Comparison of ENCODE assay signal across 27 cellular contexts in genomic region chr1:145717833-145718232, GRCh38. TPM values are rescaled to one million over a fixed set of nuclear protein-coding genes. Genes with fewer than 3 reads are reported as not detected.
DNase-seq lines count a peak whose midpoint lies in the region; ATAC-seq and TF ChIP-seq lines count a peak whose summit lies in the region.
"Had no signal": no experiment of that assay in that cellular context is flagged by ENCODE, and none has a peak within 500 bp of the region (broad histone marks: within the 10 kb centered on the region; RNA-seq: fewer than 3 reads in every experiment).

No MANE protein-coding gene starts in this region.

- POLR2A ChIA-PET in activated CD8-positive, alpha-beta T cell treated with anti-CD3 and anti-CD28 coated beads, Interleukin-2, amount 10 ng/mL, durations not matched to agents 7 days and 5 days (lab: Charles Lee), result no interaction called here
- POLR2A ChIA-PET in activated CD8-positive, alpha-beta T cell treated with anti-CD3 and anti-CD28 coated beads for 36 hours (lab: Charles Lee), result no interaction called here

- no peak overlapping the region for H3K4me3 Mint-ChIP-seq in activated CD8-positive, alpha-beta T cell treated with anti-CD3 and anti-CD28 coated beads, Interleukin-2, amount 10 ng/mL, durations not matched to agents 7 days and 5 days
- H3K4me3 Mint-ChIP-seq in activated CD8-positive, alpha-beta T cell treated with anti-CD3 and anti-CD28 coated beads for 36 hours, result no peak overlapping the region
- no peak overlapping the region for H3K4me3 Mint-ChIP-seq in activated naive CD8-positive, alpha-beta T cell treated with anti-CD3 and anti-CD28 coated beads, Interleukin-2, amount 50 U/mL, for 24 hours
- peak overlapping the region; percentile 40 for H3K4me3 Mint-ChIP-seq in natural killer cell treated with Interleukin-12 subunit alpha and Interleukin-12 subunit beta and Interleukin-15 and Interleukin-18, amount 100 ng/mL, for 72 hours
- H3K4me3 Mint-ChIP-seq: CD4-positive, CD25-positive, alpha-beta regulatory T cell; H9 had no signal

- H3K27ac Mint-ChIP-seq in activated CD8-positive, alpha-beta T cell treated with anti-CD3 and anti-CD28 coated beads, Interleukin-2, amount 10 ng/mL, durations not matched to agents 7 days and 5 days, result peak overlapping the region; percentile 43
- H3K27ac Mint-ChIP-seq in activated CD8-positive, alpha-beta T cell treated with anti-CD3 and anti-CD28 coated beads for 36 hours, result no peak overlapping the region
- peak overlapping the region; percentile 71 for H3K27ac Mint-ChIP-seq in activated naive CD8-positive, alpha-beta T cell treated with anti-CD3 and anti-CD28 coated beads, Interleukin-2, amount 50 U/mL, for 24 hours
- no peak overlapping the region for H3K27ac Mint-ChIP-seq in natural killer cell treated with Interleukin-12 subunit alpha and Interleukin-12 subunit beta and Interleukin-15 and Interleukin-18, amount 100 ng/mL, for 72 hours
- H3K27ac Mint-ChIP-seq: H9 had no signal

- H3K9me3 Mint-ChIP-seq in activated CD8-positive, alpha-beta T cell treated with anti-CD3 and anti-CD28 coated beads, Interleukin-2, amount 10 ng/mL, durations not matched to agents 7 days and 5 days (ENCODE audit: insufficient read depth), result no peaks in the 10 kb centered on the region
- no peaks in the 10 kb centered on the region for H3K9me3 Mint-ChIP-seq in activated CD8-positive, alpha-beta T cell treated with anti-CD3 and anti-CD28 coated beads for 36 hours
- no peaks in the 10 kb centered on the region for H3K9me3 Mint-ChIP-seq in activated naive CD8-positive, alpha-beta T cell treated with anti-CD3 and anti-CD28 coated beads, Interleukin-2, amount 50 U/mL, for 24 hours
- no peaks in the 10 kb centered on the region for H3K9me3 Mint-ChIP-seq in natural killer cell treated with Interleukin-12 subunit alpha and Interleukin-12 subunit beta and Interleukin-15 and Interleukin-18, amount 100 ng/mL, for 72 hours
- H3K9me3 Mint-ChIP-seq: CD4-positive, CD25-positive, alpha-beta regulatory T cell; H9 had no signal

- TF ChIP-seq CTCF in activated CD8-positive, alpha-beta T cell treated with anti-CD3 and anti-CD28 coated beads for 36 hours (IDR thresholded peaks at IDR 0.05), result no peak

- H3K4me1 Mint-ChIP-seq in activated CD8-positive, alpha-beta T cell treated with anti-CD3 and anti-CD28 coated beads, Interleukin-2, amount 10 ng/mL, durations not matched to agents 7 days and 5 days (ENCODE audit: low read depth), result peaks cover 46% of the 10 kb centered on the region
- H3K4me1 Mint-ChIP-seq in activated CD8-positive, alpha-beta T cell treated with anti-CD3 and anti-CD28 coated beads for 36 hours (ENCODE audit: low read depth), result peaks cover 38% of the 10 kb centered on the region
- H3K4me1 Mint-ChIP-seq in activated naive CD8-positive, alpha-beta T cell treated with anti-CD3 and anti-CD28 coated beads, Interleukin-2, amount 50 U/mL, for 24 hours, result peaks cover 32% of the 10 kb centered on the region
- H3K4me1 Mint-ChIP-seq in natural killer cell treated with Interleukin-12 subunit alpha and Interleukin-12 subunit beta and Interleukin-15 and Interleukin-18, amount 100 ng/mL, for 72 hours (ENCODE audit: low read depth in 2 of 2), result peaks cover 53 to 63% of the 10 kb centered on the region in 2 donors

- no peaks in the 10 kb centered on the region for H3K36me3 Mint-ChIP-seq in activated CD8-positive, alpha-beta T cell treated with anti-CD3 and anti-CD28 coated beads, Interleukin-2, amount 10 ng/mL, durations not matched to agents 7 days and 5 days (ENCODE audit: low read depth)
- no peaks in the 10 kb centered on the region for H3K36me3 Mint-ChIP-seq in activated CD8-positive, alpha-beta T cell treated with anti-CD3 and anti-CD28 coated beads for 36 hours (ENCODE audit: low read depth)
- no peaks in the 10 kb centered on the region for H3K36me3 Mint-ChIP-seq in activated naive CD8-positive, alpha-beta T cell treated with anti-CD3 and anti-CD28 coated beads, Interleukin-2, amount 50 U/mL, for 24 hours (ENCODE audit: low read depth)
- H3K36me3 Mint-ChIP-seq in natural killer cell treated with Interleukin-12 subunit alpha and Interleukin-12 subunit beta and Interleukin-15 and Interleukin-18, amount 100 ng/mL, for 72 hours, result no peaks in the 10 kb centered on the region
- H3K36me3 Mint-ChIP-seq: CD4-positive, CD25-positive, alpha-beta regulatory T cell had no signal

- CTCF ChIA-PET in activated CD8-positive, alpha-beta T cell treated with anti-CD3 and anti-CD28 coated beads, Interleukin-2, amount 10 ng/mL, durations not matched to agents 7 days and 5 days (lab: Charles Lee), result no interaction called here
- CTCF ChIA-PET in activated CD8-positive, alpha-beta T cell treated with anti-CD3 and anti-CD28 coated beads for 36 hours (lab: Charles Lee), result no interaction called here

- ATAC-seq in activated CD8-positive, alpha-beta T cell treated with anti-CD3 and anti-CD28 coated beads, Interleukin-2, amount 10 ng/mL, durations not matched to agents 7 days and 5 days, result no peak
- no peak for ATAC-seq in activated CD8-positive, alpha-beta T cell treated with anti-CD3 and anti-CD28 coated beads for 36 hours
- no peak for ATAC-seq in activated naive CD8-positive, alpha-beta T cell treated with anti-CD3 and anti-CD28 coated beads, Interleukin-2, amount 50 U/mL, for 24 hours
- ATAC-seq in left colon (peak; percentile 60), sciatic nerve (no peak)
- ATAC-seq in natural killer cell treated with Interleukin-12 subunit alpha and Interleukin-12 subunit beta and Interleukin-15 and Interleukin-18, amount 100 ng/mL, for 72 hours, result no peak

- no peak for DNase-seq in activated CD8-positive, alpha-beta T cell treated with anti-CD3 and anti-CD28 coated beads, Interleukin-2, amount 10 ng/mL, durations not matched to agents 7 days and 5 days
- DNase-seq in activated CD8-positive, alpha-beta T cell treated with anti-CD3 and anti-CD28 coated beads for 36 hours, result no peak
- DNase-seq in activated naive CD8-positive, alpha-beta T cell treated with anti-CD3 and anti-CD28 coated beads, Interleukin-2, amount 50 U/mL, for 24 hours, result no peak
- DNase-seq in left colon (peak in 1 of 2 donors; percentile 20), LoVo (ENCODE audit: low spot score) (no peak), sciatic nerve (ENCODE audit: low spot score) (no peak), AG20443 (ENCODE audit: low spot score) (no peak)
- DNase-seq in natural killer cell treated with Interleukin-12 subunit alpha and Interleukin-12 subunit beta and Interleukin-15 and Interleukin-18, amount 100 ng/mL, for 72 hours (ENCODE audit: low spot score), result no peak
- DNase-seq: 8988T; ACHN; CD4-positive, CD25-positive, alpha-beta regulatory T cell; DMS53; GM23248; H9; KBM-7; MG63; NCI-H1105 treated with DMSO at 0.1 percent for 48 hours; NCI-H146; NCI-H1930; NCI-H446; NCI-H526; NCI-H82; SIG-M5 had no signal

- peaks cover 7% of the 10 kb centered on the region for H3K27me3 Mint-ChIP-seq in activated CD8-positive, alpha-beta T cell treated with anti-CD3 and anti-CD28 coated beads, Interleukin-2, amount 10 ng/mL, durations not matched to agents 7 days and 5 days (ENCODE audit: low read depth)
- H3K27me3 Mint-ChIP-seq in activated CD8-positive, alpha-beta T cell treated with anti-CD3 and anti-CD28 coated beads for 36 hours, result peaks cover 9% of the 10 kb centered on the region
- peaks cover 7% of the 10 kb centered on the region for H3K27me3 Mint-ChIP-seq in activated naive CD8-positive, alpha-beta T cell treated with anti-CD3 and anti-CD28 coated beads, Interleukin-2, amount 50 U/mL, for 24 hours
- peaks cover 0 to 2% of the 10 kb centered on the region in 2 donors for H3K27me3 Mint-ChIP-seq in natural killer cell treated with Interleukin-12 subunit alpha and Interleukin-12 subunit beta and Interleukin-15 and Interleukin-18, amount 100 ng/mL, for 72 hours

- intact Hi-C loops in activated CD8-positive, alpha-beta T cell treated with anti-CD3 and anti-CD28 coated beads for 36 hours (cut with micrococcal nuclease), result no loop called here
- intact Hi-C loops in left colon (cut with DNase I, micrococcal nuclease) (no loop called here), sciatic nerve (cut with DNase I) (no loop called here)

RNA-seq across cellular contexts. Expression of gene CD160, which starts 1.5 kb away (rescaled TPM):
- 1 to 10 TPM; 2.4 to 3.1 TPM for total RNA-seq in activated CD8-positive, alpha-beta T cell treated with anti-CD3 and anti-CD28 coated beads, Interleukin-2, amount 10 ng/mL, durations not matched to agents 7 days and 5 days
- 10 to 100 TPM; 13.6 to 16.9 TPM for total RNA-seq in activated CD8-positive, alpha-beta T cell treated with anti-CD3 and anti-CD28 coated beads for 36 hours
- total RNA-seq in left colon, result under 1 TPM; 0.73 to 0.92 TPM
- under 1 TPM; 0.31 to 0.33 TPM for total RNA-seq in natural killer cell treated with Interleukin-12 subunit alpha and Interleukin-12 subunit beta and Interleukin-15 and Interleukin-18, amount 100 ng/mL, for 72 hours
- 0.45 TPM for total RNA-seq in sciatic nerve
- total RNA-seq: CD4-positive, CD25-positive, alpha-beta regulatory T cell; Daoy; G401; GM23248; H9; LHCN-M2; OCI-LY7 had no signal

RNA-seq across cellular contexts. Expression of gene PDZK1, which starts 10.7 kb away (rescaled TPM):
- total RNA-seq in activated CD8-positive, alpha-beta T cell treated with anti-CD3 and anti-CD28 coated beads, Interleukin-2, amount 10 ng/mL, durations not matched to agents 7 days and 5 days, result under 1 TPM; 0.34 to 0.78 TPM
- total RNA-seq in activated CD8-positive, alpha-beta T cell treated with anti-CD3 and anti-CD28 coated beads for 36 hours, result not detected
- total RNA-seq in left colon (10 to 100 TPM; 17.6 to 22.6 TPM), sciatic nerve (0.58 TPM)
- total RNA-seq in natural killer cell treated with Interleukin-12 subunit alpha and Interleukin-12 subunit beta and Interleukin-15 and Interleukin-18, amount 100 ng/mL, for 72 hours, result under 1 TPM; 0.31 to 0.98 TPM
- total RNA-seq: CD4-positive, CD25-positive, alpha-beta regulatory T cell; H9 had no signal

Comparison
In these comparisons a context has a peak if more than half of its experiments do, and no peak if none do; other contexts are left out.
1. H3K27ac Mint-ChIP-seq: peak in activated CD8-positive, alpha-beta T cell treated with anti-CD3 and anti-CD28 coated beads, Interleukin-2, amount 10 ng/mL, durations not matched to agents 7 days and 5 days (single experiment) and activated naive CD8-positive, alpha-beta T cell treated with anti-CD3 and anti-CD28 coated beads, Interleukin-2, amount 50 U/mL, for 24 hours (single experiment); none in activated CD8-positive, alpha-beta T cell treated with anti-CD3 and anti-CD28 coated beads for 36 hours (single experiment) and natural killer cell treated with Interleukin-12 subunit alpha and Interleukin-12 subunit beta and Interleukin-15 and Interleukin-18, amount 100 ng/mL, for 72 hours (0 of 2).
2. RNA of gene PDZK1, which starts 10.7 kb away (total RNA-seq): 17.6 to 22.6 TPM in left colon; 0.31 to 0.98 TPM in natural killer cell treated with Interleukin-12 subunit alpha and Interleukin-12 subunit beta and Interleukin-15 and Interleukin-18, amount 100 ng/mL, for 72 hours, 0.34 to 0.78 TPM in activated CD8-positive, alpha-beta T cell treated with anti-CD3 and anti-CD28 coated beads, Interleukin-2, amount 10 ng/mL, durations not matched to agents 7 days and 5 days, 0.58 TPM in sciatic nerve (single experiment) and not detected in activated CD8-positive, alpha-beta T cell treated with anti-CD3 and anti-CD28 coated beads for 36 hours; every median in the first group is over 4 times any median in the second.